Comparison of ENCODE assay signal across 26 cellular contexts in genomic region chr3:147656023-147656422, GRCh38.
A peak's percentile ranks its signal among the peaks of the same experiment; 100 is the strongest.
DNase-seq lines count a peak whose midpoint lies in the region; ATAC-seq and TF ChIP-seq lines count a peak whose summit lies in the region.
"Had no signal": no experiment of that assay in that cellular context is flagged by ENCODE, and none has a peak within 500 bp of the region (broad histone marks: within the 10 kb centered on the region; RNA-seq: fewer than 3 reads in every experiment).

No MANE protein-coding gene starts in this region.

- ATAC-seq in psoas muscle (peak; percentile 58 to 81 (median 74)), HG03342 (IDR thresholded peaks at IDR 0.05; ENCODE audit: unreplicated experiment) (no peak), HG03521 (IDR thresholded peaks at IDR 0.05; ENCODE audit: unreplicated experiment) (no peak)
- ATAC-seq: activated naive CD8-positive, alpha-beta T cell treated with anti-CD3 and anti-CD28 coated beads, Interleukin-2, amount 50 U/mL, for 24 hours; left colon had no signal

- H3K9me3 ChIP-seq in psoas muscle, result no peaks in the 10 kb centered on the region
- H3K9me3 ChIP-seq: neutrophil, prostate gland, thoracic aorta had no signal

- H3K27me3 ChIP-seq in psoas muscle (ENCODE audit: insufficient read depth in 3 of 3, low read length in 2 of 3), result no peaks in the 10 kb centered on the region
- H3K27me3 ChIP-seq: neutrophil had no signal

- WGBS in psoas muscle, 3 donors, result 31 to 45% (median 36%) methylated on average over 2 of the region's 2 CpGs

- peak overlapping the region; percentile 58 for H3K27ac ChIP-seq in psoas muscle
- H3K27ac ChIP-seq: coronary artery, KMS-11, neutrophil, prostate gland, thoracic aorta, WERI-Rb-1 had no signal

- no peaks in the 10 kb centered on the region for H3K36me3 ChIP-seq in psoas muscle (ENCODE audit: insufficient read depth in 1 of 2, low read depth in 1 of 2)
- H3K36me3 ChIP-seq: neutrophil, prostate gland, thoracic aorta, WERI-Rb-1 had no signal

- intact Hi-C loops in psoas muscle (cut with DNase I), result loop anchor here in 1 of 2 donors (10.0 kb wide), 1 partner anchor 99 kb away; no protein-coding TSS in a partner anchor

- TF ChIP-seq CTCF in astrocyte of the cerebellum (IDR thresholded peaks at IDR 0.05; ENCODE audit: low read depth, low read length, missing control alignments) (no peak), psoas muscle (IDR thresholded peaks at IDR 0.05) (no peak)

- H3K4me3 ChIP-seq in astrocyte of the cerebellum (ENCODE audit: low read depth, low read length), result no peak overlapping the region
- no peak overlapping the region for H3K4me3 ChIP-seq in psoas muscle
- H3K4me3 ChIP-seq: coronary artery, prostate gland, thoracic aorta had no signal

- H3K4me1 ChIP-seq in psoas muscle, result peaks cover 18% of the 10 kb centered on the region
- H3K4me1 ChIP-seq: prostate gland had no signal

- in situ Hi-C loops in astrocyte of the cerebellum (cut with HindIII; ENCODE audit: low sequenced_read_pairs), result no loop called here

- DNase-seq in Daoy (ENCODE audit: low read depth) (peak; percentile 25), H4 (ENCODE audit: low spot score) (peak; percentile 70), astrocyte of the cerebellum (ENCODE audit: low read depth) (peak; percentile 43), psoas muscle (no peak), SHP77 treated with DMSO at 0.1 percent for 48 hours (lab: John Stamatoyannopoulos, UW) (no peak), 8988T (no peak)
- DNase-seq: activated CD4-positive, alpha-beta T cell treated with anti-CD3 and anti-CD28 coated beads, Interleukin-2, amount 10 ng/mL, durations not matched to agents 24 days and 14 days; activated naive CD8-positive, alpha-beta T cell treated with anti-CD3 and anti-CD28 coated beads, Interleukin-2, amount 50 U/mL, for 24 hours; activated T-cell treated with anti-CD3 and anti-CD28 coated beads, Interleukin-2, amount 50 U/mL, for 48 hours; CD4-positive, CD25-positive, alpha-beta regulatory T cell; foreskin fibroblast; left colon; mesenchymal stem cell; MV-4-11; NCI-H146; NCI-H446; NCI-H82; T-helper 9 cell; WERI-Rb-1 had no signal

Comparison
In these comparisons a context has a peak if more than half of its experiments do, and no peak if none do; other contexts are left out.
1. DNase-seq: peak in Daoy (single experiment), H4 (single experiment) and astrocyte of the cerebellum (single experiment); none in psoas muscle (0 of 2), SHP77 treated with DMSO at 0.1 percent for 48 hours (single experiment) and 8988T (single experiment).
2. ATAC-seq: peak in psoas muscle (4 of 4); none in HG03342 (single experiment) and HG03521 (single experiment).